8 cellular contexts compared by ENCODE assay signal in the genomic region with DNA sequence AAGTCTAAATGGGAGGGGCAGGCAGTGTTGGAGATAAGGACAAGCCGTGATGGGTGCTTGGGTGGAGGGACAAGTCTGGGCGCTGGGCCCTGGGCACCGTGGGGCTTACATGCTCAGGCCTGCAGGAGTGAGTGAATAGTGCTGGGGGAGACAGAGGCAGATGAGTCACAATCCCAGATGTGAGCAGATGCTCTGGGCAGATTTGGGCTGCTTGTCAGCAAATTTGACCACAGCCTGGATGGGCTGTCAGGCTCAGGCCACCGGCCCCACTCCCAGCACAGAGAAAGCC. TPM values are rescaled to one million over a fixed set of nuclear protein-coding genes. Genes with fewer than 3 reads are reported as not detected.
DNase-seq lines count a peak whose midpoint lies in the region; ATAC-seq and TF ChIP-seq lines count a peak whose summit lies in the region.

No MANE protein-coding gene starts in this region.

- H3K27me3 ChIP-seq in SJSA1 (replicated peaks), result no peaks in the 10 kb centered on the region

- peaks cover 36% of the 10 kb centered on the region for H3K4me1 ChIP-seq in SJSA1 (replicated peaks)

- H3K36me3 ChIP-seq in SJSA1, result no peaks in the 10 kb centered on the region

- H3K4me3 ChIP-seq in SJSA1 (no peak overlapping the region), fibroblast of pulmonary artery (replicated peaks; ENCODE audit: low read depth, low read length) (peak overlapping the region; percentile 11)

- TF ChIP-seq CTCF in fibroblast of pulmonary artery (IDR thresholded peaks at IDR 0.05; ENCODE audit: low read length, missing control alignments), result no peak

- DNase-seq in SJSA1 (ENCODE audit: low read depth in 1 of 2, low spot score in 2 of 2) (no peak), fibroblast of pulmonary artery (ENCODE audit: low read depth) (no peak), iPS-NIHi7 (ENCODE audit: extremely low spot score) (no peak), foreskin melanocyte (no peak), NOMO-1 treated with DMSO at 0.1 percent for 48 hours (lab: John Stamatoyannopoulos, UW; ENCODE audit: unreplicated experiment) (no peak)
- peak; percentile 44 for DNase-seq in stimulated activated CD8-positive, alpha-beta memory T cell treated with anti-CD3 and anti-CD28 coated beads, Interleukin-4, amount 100 ng/mL, for 48 hours

- no peaks in the 10 kb centered on the region for H3K9me3 ChIP-seq in SJSA1 (replicated peaks)

- peak; percentile 43 for ATAC-seq in HG02798 (IDR thresholded peaks at IDR 0.05; ENCODE audit: poor library complexity, unreplicated experiment)
- no peak for ATAC-seq in GM18858 (IDR thresholded peaks at IDR 0.05; ENCODE audit: unreplicated experiment)

- H3K27ac ChIP-seq in SJSA1, result peak overlapping the region; percentile 90

RNA-seq across cellular contexts. Expression of a gene that starts 41.6 kb away (rescaled TPM):
- total RNA-seq in SJSA1 (2014; rRNA removed; shearing (Covaris generic)), result 22.7 and 29.5 TPM in 2 replicates
